Comparison of ENCODE assay signal across 1 cellular context in genomic region chr17:17120716-17121115, GRCh38.
TF ChIP-seq lines count a peak whose summit lies in the region.

No MANE protein-coding gene starts in this region.

TF ChIP-seq in SK-N-SH treated with all-trans-retinoic acid at 6 μM for 48 hours, 23 proteins besides CTCF, POLR2A, EP300 and RAD21 (continued from another document):
- TF ChIP-seq, protein P1, sequence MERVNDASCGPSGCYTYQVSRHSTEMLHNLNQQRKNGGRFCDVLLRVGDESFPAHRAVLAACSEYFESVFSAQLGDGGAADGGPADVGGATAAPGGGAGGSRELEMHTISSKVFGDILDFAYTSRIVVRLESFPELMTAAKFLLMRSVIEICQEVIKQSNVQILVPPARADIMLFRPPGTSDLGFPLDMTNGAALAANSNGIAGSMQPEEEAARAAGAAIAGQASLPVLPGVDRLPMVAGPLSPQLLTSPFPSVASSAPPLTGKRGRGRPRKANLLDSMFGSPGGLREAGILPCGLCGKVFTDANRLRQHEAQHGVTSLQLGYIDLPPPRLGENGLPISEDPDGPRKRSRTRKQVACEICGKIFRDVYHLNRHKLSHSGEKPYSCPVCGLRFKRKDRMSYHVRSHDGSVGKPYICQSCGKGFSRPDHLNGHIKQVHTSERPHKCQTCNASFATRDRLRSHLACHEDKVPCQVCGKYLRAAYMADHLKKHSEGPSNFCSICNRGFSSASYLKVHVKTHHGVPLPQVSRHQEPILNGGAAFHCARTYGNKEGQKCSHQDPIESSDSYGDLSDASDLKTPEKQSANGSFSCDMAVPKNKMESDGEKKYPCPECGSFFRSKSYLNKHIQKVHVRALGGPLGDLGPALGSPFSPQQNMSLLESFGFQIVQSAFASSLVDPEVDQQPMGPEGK (CRISPR knock-in tag; IDR thresholded peaks at IDR 0.05; ENCODE audit: borderline replicate concordance): no peak
- TF ChIP-seq RARB (CRISPR knock-in tag; IDR thresholded peaks at IDR 0.05) (no peak), PPARA (CRISPR knock-in tag; IDR thresholded peaks at IDR 0.05; ENCODE audit: borderline replicate concordance) (no peak), GLIS3 (CRISPR knock-in tag; IDR thresholded peaks at IDR 0.05) (no peak)
